17 cellular contexts compared by ENCODE assay signal in genomic region chr3:71511446-71511845, GRCh38.
DNase-seq lines count a peak whose midpoint lies in the region; ATAC-seq and TF ChIP-seq lines count a peak whose summit lies in the region.
"Had no signal": no experiment of that assay in that cellular context is flagged by ENCODE, and none has a peak within 500 bp of the region (broad histone marks: within the 10 kb centered on the region; RNA-seq: fewer than 3 reads in every experiment).

No MANE protein-coding gene starts in this region.

- peak overlapping the region; percentile 76 for H3K27ac Mint-ChIP-seq in CD8-positive, alpha-beta T cell
- H3K27ac Mint-ChIP-seq in activated naive CD8-positive, alpha-beta T cell: peak overlapping the region; percentile 85
- peak overlapping the region in 9 of 10 donors; percentile 75 to 93 (median 84) for H3K27ac Mint-ChIP-seq in naive thymus-derived CD8-positive, alpha-beta T cell
- H3K27ac Mint-ChIP-seq: activated T-helper 1 cell treated with anti-CD3 and anti-CD28 coated beads, Interleukin-12 subunit alpha, Interleukin-12 subunit beta, Interleukin-2, Interleukin-4 antibody, amounts not matched to agents 30 ng/mL and 10 ng/mL and 1 ng/mL, durations not matched to agents 14 hours and 24 hours and 36 hours; WTC11 had no signal

- H3K4me1 ChIP-seq in CD8-positive, alpha-beta T cell (ENCODE audit: insufficient read depth, low read length): peaks cover 30% of the 10 kb centered on the region
- H3K4me1 ChIP-seq: BE2C had no signal

- TF ChIP-seq CTCF in CD8-positive, alpha-beta T cell (IDR thresholded peaks at IDR 0.05): no peak

- no peak overlapping the region for H3K4me3 Mint-ChIP-seq in CD8-positive, alpha-beta T cell
- no peak overlapping the region for H3K4me3 Mint-ChIP-seq in activated naive CD8-positive, alpha-beta T cell
- peak overlapping the region in 2 of 10 donors; percentile 23 to 42 for H3K4me3 Mint-ChIP-seq in naive thymus-derived CD8-positive, alpha-beta T cell
- H3K4me3 Mint-ChIP-seq: activated T-helper 1 cell treated with anti-CD3 and anti-CD28 coated beads, Interleukin-12 subunit alpha, Interleukin-12 subunit beta, Interleukin-2, Interleukin-4 antibody, amounts not matched to agents 30 ng/mL and 10 ng/mL and 1 ng/mL, durations not matched to agents 14 hours and 24 hours and 36 hours; WTC11 had no signal

- no peaks in the 10 kb centered on the region for H3K9me3 ChIP-seq in CD8-positive, alpha-beta T cell (ENCODE audit: low read length)
- H3K9me3 ChIP-seq: adrenal gland, BE2C had no signal

- H3K27me3 ChIP-seq in CD8-positive, alpha-beta T cell (ENCODE audit: insufficient read depth, low read length): no peaks in the 10 kb centered on the region
- H3K27me3 ChIP-seq: adrenal gland, BE2C had no signal

- no peaks in the 10 kb centered on the region for H3K36me3 Mint-ChIP-seq in CD8-positive, alpha-beta T cell
- peaks cover 6% of the 10 kb centered on the region for H3K36me3 Mint-ChIP-seq in activated naive CD8-positive, alpha-beta T cell
- H3K36me3 Mint-ChIP-seq in naive thymus-derived CD8-positive, alpha-beta T cell: no peaks in the 10 kb centered on the region
- H3K36me3 Mint-ChIP-seq: WTC11 had no signal

- H3K9me3 Mint-ChIP-seq in CD8-positive, alpha-beta T cell: no peaks in the 10 kb centered on the region
- no peaks in the 10 kb centered on the region for H3K9me3 Mint-ChIP-seq in activated naive CD8-positive, alpha-beta T cell (ENCODE audit: low read depth)
- no peaks in the 10 kb centered on the region for H3K9me3 Mint-ChIP-seq in naive thymus-derived CD8-positive, alpha-beta T cell
- H3K9me3 Mint-ChIP-seq: activated T-helper 1 cell treated with anti-CD3 and anti-CD28 coated beads, Interleukin-12 subunit alpha, Interleukin-12 subunit beta, Interleukin-2, Interleukin-4 antibody, amounts not matched to agents 30 ng/mL and 10 ng/mL and 1 ng/mL, durations not matched to agents 14 hours and 24 hours and 36 hours; WTC11 had no signal

- no peaks in the 10 kb centered on the region for H3K36me3 ChIP-seq in CD8-positive, alpha-beta T cell (ENCODE audit: insufficient read depth, low read length)
- H3K36me3 ChIP-seq: adrenal gland, BE2C had no signal

- DNase-seq in CD8-positive, alpha-beta T cell: no peak
- peak; percentile 55 for DNase-seq in NOMO-1 treated with DMSO at 0.1 percent for 48 hours (lab: John Stamatoyannopoulos, UW; ENCODE audit: unreplicated experiment)
- no peak for DNase-seq in naive thymus-derived CD8-positive, alpha-beta T cell
- DNase-seq in LoVo (ENCODE audit: low spot score): no peak
- DNase-seq in GDM1 (lab: John Stamatoyannopoulos, UW): no peak
- no peak for DNase-seq in cortex of kidney (lab: John Stamatoyannopoulos, UW)
- DNase-seq: adrenal gland; BE2C; DMS 273 treated with DMSO at 0.1 percent for 48 hours; NCI-H774; posterior cingulate gyrus; stimulated activated CD4-positive, alpha-beta T cell treated with anti-CD3 and anti-CD28 coated beads, Interleukin-4, amount 100 ng/mL, for 1 hour; substantia nigra had no signal

- no peak overlapping the region for H3K4me3 ChIP-seq in CD8-positive, alpha-beta T cell (ENCODE audit: low read depth, low read length)
- H3K4me3 ChIP-seq: adrenal gland had no signal

- peaks cover 23% of the 10 kb centered on the region for H3K4me1 Mint-ChIP-seq in CD8-positive, alpha-beta T cell (ENCODE audit: low read depth)
- H3K4me1 Mint-ChIP-seq in activated naive CD8-positive, alpha-beta T cell (ENCODE audit: low read depth): peaks cover 20% of the 10 kb centered on the region
- H3K4me1 Mint-ChIP-seq in naive thymus-derived CD8-positive, alpha-beta T cell: peaks cover 18 to 31% (median 31%) of the 10 kb centered on the region in 4 donors

- H3K27ac ChIP-seq in CD8-positive, alpha-beta T cell (ENCODE audit: low read depth, low read length): no peak overlapping the region
- H3K27ac ChIP-seq: adrenal gland had no signal

- CTCF ChIA-PET in CD8-positive, alpha-beta T cell (lab: Charles Lee): interaction anchor here (0.5 to 5.4 kb wide), 29 partner anchors 10 to 961 kb away, joined by 3 to 40 read pairs (median 4); no protein-coding TSS in a partner anchor

- intact Hi-C loops in CD8-positive, alpha-beta T cell (cut with DNase I, micrococcal nuclease): loop anchor here (2.0 to 10.0 kb wide), 9 partner anchors 15 to 959 kb away; no protein-coding TSS in a partner anchor

- POLR2A ChIA-PET in CD8-positive, alpha-beta T cell (lab: Charles Lee): interaction anchor here (0.5 to 1.1 kb wide), 3 partner anchors 16 to 57 kb away, joined by 3 read pairs; no protein-coding TSS in a partner anchor
- POLR2A ChIA-PET in naive thymus-derived CD8-positive, alpha-beta T cell (lab: Charles Lee): interaction anchor here (0.6 to 5.1 kb wide), 12 partner anchors 10 to 519 kb away, joined by 3 to 40 read pairs (median 3); partner anchors contain the start of gene FOXP1

- no peak for ATAC-seq in CD8-positive, alpha-beta T cell
- ATAC-seq in naive thymus-derived CD8-positive, alpha-beta T cell: no peak
- ATAC-seq in esophagus mucosa: no peak

- H3K27me3 Mint-ChIP-seq in CD8-positive, alpha-beta T cell (ENCODE audit: low read depth): no peaks in the 10 kb centered on the region
- no peaks in the 10 kb centered on the region for H3K27me3 Mint-ChIP-seq in activated naive CD8-positive, alpha-beta T cell
- no peaks in the 10 kb centered on the region for H3K27me3 Mint-ChIP-seq in naive thymus-derived CD8-positive, alpha-beta T cell
